Comparison of ENCODE assay signal across 2 cellular contexts in genomic region chr19:41332468-41332867, GRCh38.
TF ChIP-seq lines count a peak whose summit lies in the region.

No MANE protein-coding gene starts in this region.

TF ChIP-seq in WTC11, 78 proteins besides CTCF, POLR2A, EP300 and RAD21 (continues in another document):
- no peak for TF ChIP-seq ARID4B (CRISPR knock-in tag; IDR thresholded peaks at IDR 0.05; ENCODE audit: borderline replicate concordance)
- TF ChIP-seq TEAD4 (CRISPR knock-in tag; IDR thresholded peaks at IDR 0.05), result no peak
- TF ChIP-seq GTF2I (CRISPR knock-in tag; conservative IDR thresholded peaks at IDR 0.05), result no peak
- TF ChIP-seq CREM (CRISPR knock-in tag; IDR thresholded peaks at IDR 0.05), result no peak
- no peak for TF ChIP-seq NFATC4 (CRISPR knock-in tag; IDR thresholded peaks at IDR 0.05)
- TF ChIP-seq CREB1 (CRISPR knock-in tag; IDR thresholded peaks at IDR 0.05), result no peak
- no peak for TF ChIP-seq USF1 (CRISPR knock-in tag; IDR thresholded peaks at IDR 0.05)
- TF ChIP-seq OVOL2 (CRISPR knock-in tag; IDR thresholded peaks at IDR 0.05; ENCODE audit: borderline replicate concordance), result no peak
- no peak for TF ChIP-seq RORB (CRISPR knock-in tag; IDR thresholded peaks at IDR 0.05)
- TF ChIP-seq CBFB (CRISPR knock-in tag; IDR thresholded peaks at IDR 0.05; ENCODE audit: low read depth), result no peak
- TF ChIP-seq ZNF671 (CRISPR knock-in tag; IDR thresholded peaks at IDR 0.05), result no peak
- no peak for TF ChIP-seq ZNF232 (CRISPR knock-in tag; IDR thresholded peaks at IDR 0.05)
- TF ChIP-seq, protein P1, sequence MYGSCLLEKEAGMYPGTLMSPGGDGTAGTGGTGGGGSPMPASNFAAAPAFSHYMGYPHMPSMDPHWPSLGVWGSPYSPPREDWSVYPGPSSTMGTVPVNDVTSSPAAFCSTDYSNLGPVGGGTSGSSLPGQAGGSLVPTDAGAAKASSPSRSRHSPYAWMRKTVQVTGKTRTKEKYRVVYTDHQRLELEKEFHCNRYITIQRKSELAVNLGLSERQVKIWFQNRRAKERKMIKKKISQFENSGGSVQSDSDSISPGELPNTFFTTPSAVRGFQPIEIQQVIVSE (CRISPR knock-in tag; IDR thresholded peaks at IDR 0.05; ENCODE audit: borderline replicate concordance), result no peak
- TF ChIP-seq FOXJ3 (CRISPR knock-in tag; IDR thresholded peaks at IDR 0.05; ENCODE audit: borderline replicate concordance), result no peak
- TF ChIP-seq, protein P2, sequence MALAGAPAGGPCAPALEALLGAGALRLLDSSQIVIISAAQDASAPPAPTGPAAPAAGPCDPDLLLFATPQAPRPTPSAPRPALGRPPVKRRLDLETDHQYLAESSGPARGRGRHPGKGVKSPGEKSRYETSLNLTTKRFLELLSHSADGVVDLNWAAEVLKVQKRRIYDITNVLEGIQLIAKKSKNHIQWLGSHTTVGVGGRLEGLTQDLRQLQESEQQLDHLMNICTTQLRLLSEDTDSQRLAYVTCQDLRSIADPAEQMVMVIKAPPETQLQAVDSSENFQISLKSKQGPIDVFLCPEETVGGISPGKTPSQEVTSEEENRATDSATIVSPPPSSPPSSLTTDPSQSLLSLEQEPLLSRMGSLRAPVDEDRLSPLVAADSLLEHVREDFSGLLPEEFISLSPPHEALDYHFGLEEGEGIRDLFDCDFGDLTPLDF (CRISPR knock-in tag; IDR thresholded peaks at IDR 0.05), result no peak
- no peak for TF ChIP-seq ATF3 (CRISPR knock-in tag; conservative IDR thresholded peaks at IDR 0.05)
- TF ChIP-seq STAT6 (CRISPR knock-in tag; conservative IDR thresholded peaks at IDR 0.05; ENCODE audit: low read depth), result no peak
- TF ChIP-seq ZNF416 (CRISPR knock-in tag; IDR thresholded peaks at IDR 0.05), result no peak

TF ChIP-seq in endothelial cell of umbilical vein, 7 proteins besides CTCF, POLR2A, EP300 and RAD21 (continued from another document):
- TF ChIP-seq GATA2 (IDR thresholded peaks at IDR 0.05; ENCODE audit: insufficient read depth, insufficient read length, low read depth, low read length) (no peak), FOS (IDR thresholded peaks at IDR 0.05; ENCODE audit: borderline replicate concordance, insufficient read depth, low read length) (no peak), MAX (IDR thresholded peaks at IDR 0.05; ENCODE audit: insufficient read depth, insufficient read length) (no peak), MYC (IDR thresholded peaks at IDR 0.05; ENCODE audit: low read depth, low read length) (no peak), EZH2 (IDR thresholded peaks at IDR 0.05; ENCODE audit: borderline replicate concordance, low read depth, low read length, severe bottlenecking) (no peak)
